ENCODE assay signal across 9 cellular contexts in genomic region chr9:112059145-112059979, GRCh38.
DNase-seq lines count a peak whose midpoint lies in the region; ATAC-seq, FAIRE-seq and TF ChIP-seq lines count a peak whose summit lies in the region.
"Had no signal": no experiment of that assay in that cellular context is flagged by ENCODE, and none has a peak within 500 bp of the region (broad histone marks: within the 10 kb centered on the region; RNA-seq: fewer than 3 reads in every experiment).

No MANE protein-coding gene starts in this region.

- FAIRE-seq in HepG2 (lab: Jason Lieb, UNC): no peak

- H3K4me3 ChIP-seq in HFF-Myc (replicated peaks; ENCODE audit: low read depth, low read length) (no peak overlapping the region), HepG2 (replicated peaks in 1 of 3; ENCODE audit: insufficient read depth in 1 of 3, low read depth in 2 of 3, low read length in 3 of 3) (no peak overlapping the region), thoracic aorta (no peak overlapping the region)

- no peaks in the 10 kb centered on the region for H3K79me2 ChIP-seq in HepG2 (ENCODE audit: insufficient read depth, low read length)

- in situ Hi-C loops in HepG2 (cut with HindIII; ENCODE audit: extremely low pct_ligation_motif_present, low pct_unique_long_range_greater_than_20kb): no loop called here

- intact Hi-C loops in HepG2 (cut with micrococcal nuclease; ENCODE audit: unreplicated experiment): no loop called here

- no peak overlapping the region for H3K4me2 ChIP-seq in HepG2 (ENCODE audit: low read depth, low read length)

- no peaks in the 10 kb centered on the region for H3K27me3 ChIP-seq in HepG2 (ENCODE audit: control insufficient read depth in 1 of 2, insufficient read depth in 2 of 2, low read length in 2 of 2)
- H3K27me3 ChIP-seq in thoracic aorta (replicated peaks; ENCODE audit: insufficient read depth): no peaks in the 10 kb centered on the region

- ATAC-seq in HepG2 (peak; percentile 68), thoracic aorta (ENCODE audit: insufficient number of reproducible peaks, low FRiP score, low read depth) (peak; percentile 31), HG03097 (IDR thresholded peaks at IDR 0.05; ENCODE audit: low FRiP score, unreplicated experiment) (no peak), HG02571 (IDR thresholded peaks at IDR 0.05; ENCODE audit: unreplicated experiment) (no peak)

- TF ChIP-seq EP300 in HepG2 (IDR thresholded peaks at IDR 0.05; ENCODE audit: low read depth in 2 of 2, low read length in 2 of 2) (0 out of 4 replicates have a peak, but pooled peaks of 1 of the 2 experiments have one; percentile 26), HepG2 (CRISPR knock-in tag; IDR thresholded peaks at IDR 0.05; ENCODE audit: borderline replicate concordance) (no peak)

- BruUV-seq in HepG2 (replicated peaks; lab: Mats Ljungman, UMichigan): no TSS peak

- WGBS in HepG2 (ENCODE audit: low lambda C conversion rate): 78% methylated on average over 13 of the region's 13 CpGs

- TF ChIP-seq CTCF in HFF-Myc (IDR thresholded peaks at IDR 0.05; ENCODE audit: low read depth, low read length, missing control alignments): no peak
- TF ChIP-seq CTCF in HepG2 (CRISPR knock-in tag; IDR thresholded peaks at IDR 0.05): no peak
- no peak for TF ChIP-seq CTCF in thoracic aorta (IDR thresholded peaks at IDR 0.05)

- POLR2A ChIA-PET in HepG2 (lab: Yijun Ruan, JAX): no interaction called here
- POLR2A ChIA-PET in HEK293T (lab: Yijun Ruan, JAX): no interaction called here

- H2AFZ ChIP-seq in HepG2 (ENCODE audit: low read length): no peak overlapping the region

- H3K4me1 ChIP-seq in HepG2 (ENCODE audit: insufficient read depth, low read length) (peaks cover 28% of the 10 kb centered on the region), thoracic aorta (ENCODE audit: control insufficient read depth in 1 of 2, low read depth in 2 of 2) (peaks cover 14 to 24% of the 10 kb centered on the region in 2 donors)

- peak; percentile 38 for DNase-seq in HFF-Myc (ENCODE audit: extremely low read depth, low read depth)
- DNase-seq in cerebellar cortex (ENCODE audit: low spot score): peak; percentile 91
- DNase-seq in HepG2 (ENCODE audit: low spot score): peak; percentile 62
- no peak for DNase-seq in thoracic aorta (ENCODE audit: low spot score)
- no peak for DNase-seq in NCI-H1417 (lab: John Stamatoyannopoulos, UW)
- no peak for DNase-seq in HEK293T (ENCODE audit: extremely low spot score)
- DNase-seq: activated naive CD4-positive, alpha-beta T cell treated with anti-CD3 and anti-CD28 coated beads for 36 hours had no signal

- TF ChIP-seq POLR2A in HepG2 (IDR thresholded peaks at IDR 0.05; ENCODE audit: insufficient read depth in 1 of 2, low read depth in 2 of 2, low read length in 2 of 2): no peak

- H3K9me3 ChIP-seq in HepG2 (ENCODE audit: low read length) (no peaks in the 10 kb centered on the region), thoracic aorta (no peaks in the 10 kb centered on the region)

- CTCF ChIA-PET in HepG2 (lab: Yijun Ruan, JAX; ENCODE audit: low intra/inter-chr PET ratio, low total read pairs) (no interaction called here), HEK293T (lab: Yijun Ruan, JAX) (interaction anchor here (0.7 kb wide), 1 partner anchor 8 kb away, joined by 3 read pairs; no protein-coding TSS in a partner anchor)

- no peak overlapping the region for H3K9ac ChIP-seq in HepG2 (ENCODE audit: insufficient read depth, low read depth, low read length)

- no peaks in the 10 kb centered on the region for H4K20me1 ChIP-seq in HepG2 (ENCODE audit: insufficient read depth, low read length)

- TF ChIP-seq RAD21 in HepG2 (CRISPR knock-in tag; IDR thresholded peaks at IDR 0.05): no peak

- peak overlapping the region; percentile 33 for H3K27ac ChIP-seq in HepG2 (ENCODE audit: extremely low read length, insufficient read depth, low read length)
- H3K27ac ChIP-seq in thoracic aorta: no peak overlapping the region

- H3K36me3 ChIP-seq in HepG2 (replicated peaks in 1 of 2; ENCODE audit: control insufficient read depth in 1 of 2, insufficient read depth in 2 of 2, low read length in 2 of 2) (peaks cover 5 to 19% of the 10 kb centered on the region in 2 experiments; a peak in 3 of 5 replicates), thoracic aorta (no peaks in the 10 kb centered on the region)

TF ChIP-seq in HepG2, 621 proteins besides CTCF, POLR2A, EP300 and RAD21 (continues in another document):
- TF ChIP-seq GZF1 (CRISPR knock-in tag; IDR thresholded peaks at IDR 0.05): no peak

TF ChIP-seq in HEK293T, 16 proteins besides CTCF, POLR2A, EP300 and RAD21:
- no peak for TF ChIP-seq CTBP1 (IDR thresholded peaks at IDR 0.05; ENCODE audit: borderline replicate concordance)
- TF ChIP-seq ELF4 (IDR thresholded peaks at IDR 0.05): no peak
- no peak for TF ChIP-seq PKNOX1 (IDR thresholded peaks at IDR 0.05)
- TF ChIP-seq FOXA1 (IDR thresholded peaks at IDR 0.05): no peak
- no peak for TF ChIP-seq L3MBTL2 (conservative IDR thresholded peaks at IDR 0.05)
- no peak for TF ChIP-seq ZNF384 (IDR thresholded peaks at IDR 0.05)
- no peak for TF ChIP-seq NFRKB (IDR thresholded peaks at IDR 0.05)
- no peak for TF ChIP-seq FOXK2 (IDR thresholded peaks at IDR 0.05)
- no peak for TF ChIP-seq HDGF (IDR thresholded peaks at IDR 0.05; ENCODE audit: borderline replicate concordance)
- no peak for TF ChIP-seq TARDBP (IDR thresholded peaks at IDR 0.05)
- no peak for TF ChIP-seq FOXM1 (IDR thresholded peaks at IDR 0.05; ENCODE audit: borderline replicate concordance)
- no peak for TF ChIP-seq ARNT (IDR thresholded peaks at IDR 0.05)
- no peak for TF ChIP-seq SP1 (IDR thresholded peaks at IDR 0.05)
- TF ChIP-seq BHLHE40 (IDR thresholded peaks at IDR 0.05; ENCODE audit: borderline replicate concordance): no peak
- no peak for TF ChIP-seq SUZ12 (IDR thresholded peaks at IDR 0.05)
TF ChIP-seq in HEK293T: peak in this region for 0.

Comparison
In these comparisons a context has a peak if more than half of its experiments do, and no peak if none do; other contexts are left out.
1. DNase-seq: peak in HFF-Myc (single experiment), cerebellar cortex (single experiment) and HepG2 (single experiment); none in thoracic aorta (single experiment), NCI-H1417 (0 of 3) and HEK293T (single experiment).
2. ATAC-seq: peak in HepG2 (single experiment) and thoracic aorta (single experiment); none in HG03097 (single experiment) and HG02571 (single experiment).